ENCODE assay signal across 9 cellular contexts in genomic region chr9:132350861-132351315, GRCh38. TPM values are rescaled to one million over a fixed set of nuclear protein-coding genes. Genes with fewer than 3 reads are reported as not detected.
A peak's percentile ranks its signal among the peaks of the same experiment; 100 is the strongest.
DNase-seq lines count a peak whose midpoint lies in the region; ATAC-seq and TF ChIP-seq lines count a peak whose summit lies in the region.
"Had no signal": no experiment of that assay in that cellular context is flagged by ENCODE, and none has a peak within 500 bp of the region (broad histone marks: within the 10 kb centered on the region; RNA-seq: fewer than 3 reads in every experiment).

No MANE protein-coding gene starts in this region.

- H3K4me1 ChIP-seq in esophagus muscularis mucosa: peaks cover 25 to 49% (median 46%) of the 10 kb centered on the region in 4 donors

- TF ChIP-seq EP300 in esophagus muscularis mucosa (IDR thresholded peaks at IDR 0.05): no peak

- H3K4me3 ChIP-seq in esophagus muscularis mucosa: peak overlapping the region; percentile 1 to 30 (median 14)

- 46% methylated on average over 6 of the region's 6 CpGs for WGBS in esophagus muscularis mucosa

- intact Hi-C loops in esophagus muscularis mucosa (cut with DNase I): no loop called here

- no peak for ATAC-seq in HG02884 (IDR thresholded peaks at IDR 0.05; ENCODE audit: unreplicated experiment)
- no peak for ATAC-seq in esophagus mucosa

- no peaks in the 10 kb centered on the region for H3K9me3 ChIP-seq in esophagus muscularis mucosa

- no peak for TF ChIP-seq POLR2A in esophagus muscularis mucosa (IDR thresholded peaks at IDR 0.05; ENCODE audit: low read depth)

- no peak for TF ChIP-seq CTCF in esophagus muscularis mucosa (IDR thresholded peaks at IDR 0.05)

- H3K27ac ChIP-seq in esophagus muscularis mucosa (replicated peaks in 1 of 4): peak overlapping the region; percentile 2 to 45 (median 18)

- H3K27me3 ChIP-seq in esophagus muscularis mucosa: no peaks in the 10 kb centered on the region

- H3K36me3 ChIP-seq in esophagus muscularis mucosa: peaks cover 52 to 74% (median 59%) of the 10 kb centered on the region in 4 donors

- peak; percentile 31 for DNase-seq in activated CD4-positive, alpha-beta T cell treated with anti-CD3 and anti-CD28 coated beads for 48 hours
- DNase-seq in activated CD4-positive, alpha-beta T cell treated with anti-CD3 and anti-CD28 coated beads, Interleukin-2, amount 50 U/mL, for 4 hours: no peak
- peak; percentile 20 for DNase-seq in RPMI7951 (ENCODE audit: low read depth)
- no peak for DNase-seq in esophagus muscularis mucosa (ENCODE audit: extremely low spot score)
- peak in 4 of 6 experiments; percentile 7 to 75 (median 57) for DNase-seq in stimulated activated naive CD4-positive, alpha-beta T cell (lab: John Stamatoyannopoulos, UW)
- no peak for DNase-seq in retina
- DNase-seq: H7 had no signal

RNA-seq across cellular contexts. Expression of gene SETX, which starts 3.9 kb away (rescaled TPM):
- 31.8 and 32.9 TPM in 2 replicates for total RNA-seq in RPMI7951 (2014; rRNA removed; shearing (Covaris generic))
- total RNA-seq in esophagus muscularis mucosa (10 to 100 TPM; 44.1 to 46.9 (median 45.9) TPM), esophagus mucosa (19.1 TPM)

RNA-seq across cellular contexts. Expression of gene TTF1, which starts 55.8 kb away (rescaled TPM):
- 10.8 and 13.5 TPM in 2 replicates for total RNA-seq in RPMI7951 (2014; rRNA removed; shearing (Covaris generic))
- total RNA-seq in esophagus muscularis mucosa (10 to 100 TPM in 3 of 4 donors, 1 to 10 TPM in 1; 9.6 to 17.2 (median 12.8) TPM), esophagus mucosa (6.9 TPM)

RNA-seq across cellular contexts. Expression of gene CFAP77, which starts 59.1 kb away (rescaled TPM):
- 0.29 TPM in 1 of 2 replicates, not detected in the other for total RNA-seq in RPMI7951 (2014; rRNA removed; shearing (Covaris generic))
- total RNA-seq in esophagus muscularis mucosa (not detected), esophagus mucosa (not detected)

Comparison
In these comparisons a context has a peak if more than half of its experiments do, and no peak if none do; other contexts are left out.
1. DNase-seq: peak in activated CD4-positive, alpha-beta T cell treated with anti-CD3 and anti-CD28 coated beads for 48 hours (single experiment), RPMI7951 (single experiment) and stimulated activated naive CD4-positive, alpha-beta T cell (4 of 6); none in activated CD4-positive, alpha-beta T cell treated with anti-CD3 and anti-CD28 coated beads, Interleukin-2, amount 50 U/mL, for 4 hours (0 of 2), esophagus muscularis mucosa (single experiment) and retina (single experiment).